Comparison of ENCODE assay signal across 23 cellular contexts in the genomic region with DNA sequence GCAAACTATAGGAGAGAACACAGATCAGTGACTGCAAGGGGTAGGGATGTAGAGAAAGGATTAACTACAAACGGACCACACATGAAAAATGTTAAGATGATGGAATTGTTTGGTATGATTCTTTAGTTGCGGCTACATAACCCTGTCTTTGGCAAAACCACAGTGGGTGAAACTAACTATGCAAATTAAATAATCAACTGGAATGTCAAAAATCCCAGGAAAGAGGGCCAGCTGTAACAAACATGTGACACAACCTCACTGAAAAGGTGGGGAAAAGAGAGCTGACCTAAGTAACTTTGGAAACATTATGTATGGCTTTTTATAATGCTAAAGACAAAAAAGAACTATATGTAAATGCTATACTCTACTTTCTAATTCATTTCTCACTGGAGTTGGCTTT.
"Had no signal": no experiment of that assay in that cellular context is flagged by ENCODE, and none has a peak within 500 bp of the region (broad histone marks: within the 10 kb centered on the region; RNA-seq: fewer than 3 reads in every experiment).

No MANE protein-coding gene starts in this region.

- H3K4me1 Mint-ChIP-seq: activated T-helper 17 cell treated with anti-CD3 and anti-CD28 coated beads, Interleukin-2, amount 50 U/mL, for 72 hours; central memory CD8-positive, alpha-beta T cell; naive B cell; T-cell had no signal

- H3K27ac Mint-ChIP-seq: activated naive CD4-positive, alpha-beta T cell treated with anti-CD3 and anti-CD28 coated beads, Interleukin-2, amount 50 U/mL, for 72 hours; activated T-helper 17 cell treated with anti-CD3 and anti-CD28 coated beads, Interleukin-2, amount 50 U/mL, for 72 hours; effector memory CD8-positive, alpha-beta T cell; naive B cell; T-cell; T-helper 2 cell treated with Interferon-gamma antibody and Interleukin-4, amounts not matched to agents 5 μg/mL and 100 μg/mL, for 36 hours had no signal

- H3K4me1 ChIP-seq: colonic mucosa, esophagus squamous epithelium, gastrocnemius medialis, lower lobe of right lung, spleen, tibial artery had no signal

- H3K4me3 ChIP-seq: colonic mucosa, dorsolateral prefrontal cortex, esophagus squamous epithelium, gastrocnemius medialis, lower lobe of right lung, spleen, tibial artery had no signal

- DNase-seq: activated CD4-positive, alpha-beta T cell treated with anti-CD3 and anti-CD28 coated beads for 1 hour; activated T-cell treated with anti-CD3 and anti-CD28 coated beads, Interleukin-2, amount 50 U/mL, for 1 hour; aorta; colonic mucosa; dorsolateral prefrontal cortex; effector memory CD8-positive, alpha-beta T cell; esophagus squamous epithelium; gastrocnemius medialis; hypothalamus; lower lobe of right lung; naive B cell; nucleus accumbens; spleen; stimulated activated CD4-positive, alpha-beta T cell treated with anti-CD3 and anti-CD28 coated beads, Interleukin-4, amount 100 ng/mL, for 4 hours; stimulated activated naive CD8-positive, alpha-beta T cell treated with anti-CD3 and anti-CD28 coated beads, Interleukin-15, Interleukin-2, amounts not matched to agents 100 U/mL and 50 U/mL, for 24 hours; T-cell; tibial artery; WERI-Rb-1 had no signal

- H3K9me3 ChIP-seq: colonic mucosa, esophagus squamous epithelium, gastrocnemius medialis, lower lobe of right lung, spleen, tibial artery had no signal

- ATAC-seq: activated naive CD4-positive, alpha-beta T cell treated with anti-CD3 and anti-CD28 coated beads, Interleukin-2, amount 50 U/mL, for 72 hours; activated T-helper 17 cell treated with anti-CD3 and anti-CD28 coated beads, Interleukin-2, amount 50 U/mL, for 72 hours; effector memory CD8-positive, alpha-beta T cell; gastrocnemius medialis; left lobe of liver; lower lobe of right lung; stimulated activated naive CD8-positive, alpha-beta T cell treated with anti-CD3 and anti-CD28 coated beads, Interleukin-15, Interleukin-2, amounts not matched to agents 100 U/mL and 50 U/mL, for 24 hours; T-cell had no signal

- H3K36me3 Mint-ChIP-seq: activated naive CD4-positive, alpha-beta T cell treated with anti-CD3 and anti-CD28 coated beads, Interleukin-2, amount 50 U/mL, for 72 hours; naive B cell; T-cell had no signal

- H3K36me3 ChIP-seq: colonic mucosa, esophagus squamous epithelium, gastrocnemius medialis, lower lobe of right lung, spleen, tibial artery, WERI-Rb-1 had no signal

- H3K4me3 Mint-ChIP-seq: activated T-helper 17 cell treated with anti-CD3 and anti-CD28 coated beads, Interleukin-2, amount 50 U/mL, for 72 hours; central memory CD8-positive, alpha-beta T cell; effector memory CD8-positive, alpha-beta T cell; naive B cell; T-cell; T-helper 2 cell treated with Interferon-gamma antibody and Interleukin-4, amounts not matched to agents 5 μg/mL and 100 μg/mL, for 36 hours had no signal

- H3K27me3 ChIP-seq: colonic mucosa, dorsolateral prefrontal cortex, esophagus squamous epithelium, gastrocnemius medialis, spleen, tibial artery had no signal

- H3K27ac ChIP-seq: colonic mucosa, dorsolateral prefrontal cortex, esophagus squamous epithelium, gastrocnemius medialis, lower lobe of right lung, spleen, tibial artery, WERI-Rb-1 had no signal

- H3K27me3 Mint-ChIP-seq: activated T-helper 17 cell treated with anti-CD3 and anti-CD28 coated beads, Interleukin-2, amount 50 U/mL, for 72 hours; central memory CD8-positive, alpha-beta T cell; effector memory CD8-positive, alpha-beta T cell; naive B cell; T-cell had no signal
